ENCODE assay signal across 19 cellular contexts in genomic region chr17:38892083-38892482, GRCh38. TPM values are rescaled to one million over a fixed set of nuclear protein-coding genes. Genes with fewer than 3 reads are reported as not detected.
DNase-seq lines count a peak whose midpoint lies in the region; ATAC-seq, FAIRE-seq and TF ChIP-seq lines count a peak whose summit lies in the region.
"Had no signal": no experiment of that assay in that cellular context is flagged by ENCODE, and none has a peak within 500 bp of the region (broad histone marks: within the 10 kb centered on the region; RNA-seq: fewer than 3 reads in every experiment).

No MANE protein-coding gene starts in this region.

- H3K27ac ChIP-seq in OCI-LY1 (ENCODE audit: low read depth, low read length, poor library complexity, severe bottlenecking) (peak overlapping the region; percentile 92), K562 (ENCODE audit: extremely low read depth, low read depth, low read length) (no peak overlapping the region), small intestine (ENCODE audit: low read depth in 1 of 2, low read length in 1 of 2) (peak overlapping the region; percentile 20 to 69)

- H3K4me3 ChIP-seq in OCI-LY1 (ENCODE audit: low read depth, low read length, poor library complexity, severe bottlenecking) (no peak overlapping the region), K562 (no peak overlapping the region), small intestine (ENCODE audit: low read depth in 1 of 2, low read length in 2 of 2) (no peak overlapping the region)

- peaks cover 90% of the 10 kb centered on the region for H3K36me3 Mint-ChIP-seq in activated T-cell treated with anti-CD3 and anti-CD28 coated beads, Interleukin-2, amount 50 U/mL, for 24 hours (ENCODE audit: low read depth)

- H3F3A ChIP-seq in OCI-LY1 (ENCODE audit: insufficient read depth, low read length), result no peaks in the 10 kb centered on the region

- no peaks in the 10 kb centered on the region for H4K20me1 ChIP-seq in OCI-LY1 (ENCODE audit: insufficient read depth, low read length)
- H4K20me1 ChIP-seq in K562 (replicated peaks; ENCODE audit: control insufficient read depth, insufficient read depth, low read length), result peaks cover 35% of the 10 kb centered on the region

- H3K9me3 ChIP-seq in OCI-LY1 (ENCODE audit: low read length) (no peaks in the 10 kb centered on the region), K562 (replicated peaks; ENCODE audit: control insufficient read depth, insufficient read depth, low read depth, low read length) (no peaks in the 10 kb centered on the region), small intestine (ENCODE audit: control insufficient read depth, low read depth) (no peaks in the 10 kb centered on the region)

- H3K4me1 ChIP-seq in OCI-LY1 (ENCODE audit: insufficient read depth, low read length, severe bottlenecking), result peaks cover 51% of the 10 kb centered on the region
- H3K4me1 ChIP-seq in K562 (replicated peaks in 1 of 2; ENCODE audit: control insufficient read depth in 2 of 2, insufficient read depth in 2 of 2, low read length in 2 of 2), result peaks cover 21 to 31% of the 10 kb centered on the region in 2 experiments; a peak in 4 of 5 replicates
- peaks cover 7 to 20% of the 10 kb centered on the region in 2 donors for H3K4me1 ChIP-seq in small intestine (ENCODE audit: control insufficient read depth in 2 of 2, insufficient read depth in 1 of 2, low read depth in 1 of 2, low read length in 1 of 2)

- TF ChIP-seq EP300 in K562 (IDR thresholded peaks at IDR 0.05; ENCODE audit: low read length), result no peak

- WGBS in K562 (ENCODE audit: insufficient coverage, low coverage, missing lambda C conversion rate), result 74% methylated on average over 4 of the region's 4 CpGs
- WGBS in small intestine, 3 donors, result 74 to 89% (median 76%) methylated on average over 4 of the region's 4 CpGs

- ATAC-seq in K562 (no peak), left colon (no peak)
- ATAC-seq: left lobe of liver had no signal

- in situ Hi-C loops in K562 (cut with MboI), result no loop called here

- peak overlapping the region; percentile 21; the same call in 1 of the 2 replicates for H3K4me2 ChIP-seq in OCI-LY1 (ENCODE audit: low read length)
- H3K4me2 ChIP-seq in K562 (ENCODE audit: insufficient read depth, low read length), result no peak overlapping the region

- POLR2A ChIA-PET in K562 (lab: Yijun Ruan, JAX), result interaction anchor here (0.6 to 1.2 kb wide), 2 partner anchors 9 to 219 kb away, joined by 4 to 6 read pairs; no protein-coding TSS in a partner anchor

- H2AFZ ChIP-seq in OCI-LY1 (ENCODE audit: low read length), result no peak overlapping the region
- no peak overlapping the region for H2AFZ ChIP-seq in K562 (ENCODE audit: low read depth, low read length)

- H3K36me3 ChIP-seq in OCI-LY1 (ENCODE audit: insufficient read depth, low read length), result peaks cover 54% of the 10 kb centered on the region; the same call in 1 of the 2 replicates
- peaks cover 91% of the 10 kb centered on the region; the same call in 2 of the 3 replicates for H3K36me3 ChIP-seq in K562 (ENCODE audit: control insufficient read depth, insufficient read depth, low read length)
- H3K36me3 ChIP-seq in small intestine (ENCODE audit: control insufficient read depth in 2 of 2, insufficient read depth in 2 of 2, low read length in 2 of 2), result peaks cover 9 to 30% of the 10 kb centered on the region in 2 donors

- FAIRE-seq in K562 (lab: Jason Lieb, UNC) (no peak), small intestine (lab: Jason Lieb, UNC) (no peak)
- FAIRE-seq: astrocyte, D721Med had no signal

- TF ChIP-seq POLR2A in K562 (conservative IDR thresholded peaks at IDR 0.05), result no peak

- CTCF ChIA-PET in K562 (lab: Yijun Ruan, JAX; ENCODE audit: low intra/inter-chr PET ratio), result no interaction called here

- TF ChIP-seq CTCF in OCI-LY1 (IDR thresholded peaks at IDR 0.05; ENCODE audit: low read length) (no peak), K562 (IDR thresholded peaks at IDR 0.05 in 2 of 3, conservative IDR thresholded peaks at IDR 0.05 in 1 of 3; ENCODE audit: insufficient read depth in 2 of 3, low read depth in 1 of 3, low read length in 3 of 3) (no peak)

- peaks cover 6% of the 10 kb centered on the region for H3K9me1 ChIP-seq in K562 (ENCODE audit: control insufficient read depth, insufficient read depth, low read length)

- no peaks in the 10 kb centered on the region for H3K79me2 ChIP-seq in OCI-LY1 (ENCODE audit: insufficient read depth, low read length)
- H3K79me2 ChIP-seq in K562 (ENCODE audit: control insufficient read depth, insufficient read depth, low read length), result peaks cover 7% of the 10 kb centered on the region; the same call in 2 of the 3 replicates

- H3K4me1 Mint-ChIP-seq in activated T-cell treated with anti-CD3 and anti-CD28 coated beads, Interleukin-2, amount 50 U/mL, for 24 hours (ENCODE audit: low read depth), result peaks cover 88% of the 10 kb centered on the region

- H3K9me3 Mint-ChIP-seq in activated T-cell treated with anti-CD3 and anti-CD28 coated beads, Interleukin-2, amount 50 U/mL, for 24 hours, result no peaks in the 10 kb centered on the region
- H3K9me3 Mint-ChIP-seq: type B pancreatic cell had no signal

- H3K27me3 ChIP-seq in OCI-LY1 (ENCODE audit: insufficient read depth, low read length), result no peaks in the 10 kb centered on the region
- H3K27me3 ChIP-seq in K562 (ENCODE audit: control insufficient read depth in 2 of 2, insufficient read depth in 2 of 2, low read length in 2 of 2), result no peaks in the 10 kb centered on the region
- no peaks in the 10 kb centered on the region for H3K27me3 ChIP-seq in small intestine (ENCODE audit: control insufficient read depth in 2 of 2, insufficient read depth in 2 of 2, low read length in 2 of 2)

- no peaks in the 10 kb centered on the region for H3K27me3 Mint-ChIP-seq in activated T-cell treated with anti-CD3 and anti-CD28 coated beads, Interleukin-2, amount 50 U/mL, for 24 hours
- H3K27me3 Mint-ChIP-seq: type B pancreatic cell had no signal

- BruUV-seq in K562 (replicated peaks; lab: Mats Ljungman, UMichigan), result TSS peak; percentile 16

- no peaks in the 10 kb centered on the region for H3K9me2 ChIP-seq in OCI-LY1 (ENCODE audit: low read depth, low read length)

- peak overlapping the region; percentile 36; the same call in 1 of the 2 replicates for H3K9ac ChIP-seq in OCI-LY1 (ENCODE audit: low read length)
- H3K9ac ChIP-seq in K562 (ENCODE audit: insufficient read depth in 1 of 2, low read depth in 2 of 2, low read length in 2 of 2), result 0 out of 4 replicates have a peak overlapping the region, but pooled peaks of 1 of the 2 experiments have one; percentile 37

- peak overlapping the region; percentile 85 for H3K27ac Mint-ChIP-seq in activated T-cell treated with anti-CD3 and anti-CD28 coated beads, Interleukin-2, amount 50 U/mL, for 24 hours

- intact Hi-C loops in K562 (cut with micrococcal nuclease), result no loop called here
- intact Hi-C loops in left colon (cut with DNase I, micrococcal nuclease), result no loop called here

- no peak overlapping the region for H3K4me3 Mint-ChIP-seq in activated T-cell treated with anti-CD3 and anti-CD28 coated beads, Interleukin-2, amount 50 U/mL, for 24 hours
- H3K4me3 Mint-ChIP-seq: type B pancreatic cell had no signal

- DNase-seq in activated T-cell treated with anti-CD3 and anti-CD28 coated beads, Interleukin-2, amount 50 U/mL, for 24 hours, result no peak
- DNase-seq in activated T-cell treated with anti-CD3 and anti-CD28 coated beads, Interleukin-2, amount 50 U/mL, for 1 hour, result no peak
- DNase-seq in K562 (ENCODE audit: extremely low read depth in 1 of 4, low spot score in 3 of 4) (no peak), small intestine (no peak), NCI-H526 treated with DMSO at 0.1 percent for 48 hours (lab: John Stamatoyannopoulos, UW) (no peak), left colon (no peak), NCI-H146 treated with DMSO at 0.1 percent for 48 hours (lab: John Stamatoyannopoulos, UW; ENCODE audit: unreplicated experiment) (no peak)
- DNase-seq: dermis blood vessel endothelial cell, GF-D8, hypothalamus, NCI-H1694, NCI-H446 treated with DMSO at 0.1 percent for 48 hours, OCI-M1, retina had no signal

- TF ChIP-seq RAD21 in K562 (CRISPR knock-in tag; conservative IDR thresholded peaks at IDR 0.05 in 1 of 2, IDR thresholded peaks at IDR 0.05 in 1 of 2), result no peak

RNA-seq across cellular contexts. Expression of gene LASP1, which starts 22.2 kb away (rescaled TPM):
- 56.3 and 141 TPM in 2 replicates for total RNA-seq in K562 (2011; cell fraction: chromatin; rRNA removed; ENCODE audit: low replicate concordance)
- total RNA-seq in K562 (2011; cell fraction: nucleolus; rRNA removed), result 52.5 and 72.2 TPM in 2 replicates
- 56.8 and 72.4 TPM in 2 replicates for total RNA-seq in K562 (2011; cell fraction: nucleoplasm; rRNA removed)
- 48.5 and 49.0 TPM in 2 replicates for total RNA-seq in K562 (2014; rRNA removed)
- 35.1 and 38.8 TPM in 2 replicates for total RNA-seq in K562 (2014; rRNA removed; fragmentation: Illumina TruSeq; extraction: Trizol)
- 55.3 and 58.7 TPM in 2 replicates for total RNA-seq in K562 (2015; rRNA removed; fragmentation: Illumina TruSeq; extraction: Trizol)
- 112 and 125 TPM in 2 replicates for total RNA-seq in K562 (2021)
- 45.9 and 62.1 TPM in 2 replicates for polyA plus RNA-seq in K562 (2011; rRNA removed)
- 58.9 and 166 TPM in 2 replicates for polyA plus RNA-seq in K562 (2011; cell fraction: cytosol; rRNA removed)
- polyA plus RNA-seq in K562 (2011; cell fraction: nucleus; rRNA removed), result 25.9 and 52.6 TPM in 2 replicates
- polyA plus RNA-seq in K562 (2012), result 110 and 126 TPM in 2 replicates
- 95.7 and 104 TPM in 2 replicates for polyA plus RNA-seq in K562 (2014; fragmentation: Illumina TruSeq; extraction: Trizol)
- 10 to 100 TPM; 23.0 to 23.6 TPM for polyA plus RNA-seq in K562 (2014; fragmentation: Nextera tagmentation; extraction: Ambion mirVana)
- 69.1 and 78.2 TPM in 2 replicates for polyA plus RNA-seq in K562 (2014; rRNA removed)
- 48.3 and 89.0 TPM in 2 replicates for polyA minus RNA-seq in K562 (2011; rRNA and poly(A)+ RNA removed)
- 56.3 and 79.0 TPM in 2 replicates for polyA minus RNA-seq in K562 (2011; cell fraction: cytosol; rRNA and poly(A)+ RNA removed)
- 20.1 and 22.1 TPM in 2 replicates for polyA minus RNA-seq in K562 (2011; cell fraction: nucleus; rRNA and poly(A)+ RNA removed)
- 100 to 1,000 TPM; 152 to 257 (median 213) TPM for polyA plus RNA-seq in small intestine
- 100 to 1,000 TPM; 245 to 318 TPM for total RNA-seq in left colon

RNA-seq across cellular contexts. Expression of gene RPL23, which starts 38.6 kb away (rescaled TPM):
- total RNA-seq in K562 (2011; cell fraction: chromatin; rRNA removed; ENCODE audit: low replicate concordance), result 370 and 391 TPM in 2 replicates
- 317 and 380 TPM in 2 replicates for total RNA-seq in K562 (2011; cell fraction: nucleolus; rRNA removed)
- total RNA-seq in K562 (2011; cell fraction: nucleoplasm; rRNA removed), result 567 and 894 TPM in 2 replicates
- total RNA-seq in K562 (2014; rRNA removed) (2,281 and 2,332 TPM in 2 replicates), K562 (2014; rRNA removed; fragmentation: Illumina TruSeq; extraction: Trizol) (3,218 and 3,389 TPM in 2 replicates), K562 (2015; rRNA removed; fragmentation: Illumina TruSeq; extraction: Trizol) (2,524 and 2,706 TPM in 2 replicates), K562 (2021) (1,745 and 1,985 TPM in 2 replicates), left colon (100 to 1,000 TPM; 836 to 861 TPM)
- polyA plus RNA-seq in K562 (2011; rRNA removed) (1,779 and 3,096 TPM in 2 replicates), K562 (2014; fragmentation: Illumina TruSeq; extraction: Trizol) (3,156 and 3,487 TPM in 2 replicates), K562 (2014; fragmentation: Nextera tagmentation; extraction: Ambion mirVana) (1,000 to 10,000 TPM; 2,598 to 3,667 TPM), K562 (2014; rRNA removed) (3,128 and 3,158 TPM in 2 replicates), small intestine (1,000 to 10,000 TPM; 1,251 to 3,207 (median 2,524) TPM)
- 1,009 and 1,561 TPM in 2 replicates for polyA plus RNA-seq in K562 (2011; cell fraction: cytosol; rRNA removed)
- 519 and 810 TPM in 2 replicates for polyA plus RNA-seq in K562 (2011; cell fraction: nucleus; rRNA removed)
- polyA plus RNA-seq in K562 (2012), result 2,980 and 3,135 TPM in 2 replicates
- polyA minus RNA-seq in K562 (2011; rRNA and poly(A)+ RNA removed), result 1,069 and 1,345 TPM in 2 replicates
- polyA minus RNA-seq in K562 (2011; cell fraction: cytosol; rRNA and poly(A)+ RNA removed), result 644 and 904 TPM in 2 replicates
- polyA minus RNA-seq in K562 (2011; cell fraction: nucleus; rRNA and poly(A)+ RNA removed), result 127 and 195 TPM in 2 replicates
